Comparison of ENCODE assay signal across 28 cellular contexts in the genomic region with DNA sequence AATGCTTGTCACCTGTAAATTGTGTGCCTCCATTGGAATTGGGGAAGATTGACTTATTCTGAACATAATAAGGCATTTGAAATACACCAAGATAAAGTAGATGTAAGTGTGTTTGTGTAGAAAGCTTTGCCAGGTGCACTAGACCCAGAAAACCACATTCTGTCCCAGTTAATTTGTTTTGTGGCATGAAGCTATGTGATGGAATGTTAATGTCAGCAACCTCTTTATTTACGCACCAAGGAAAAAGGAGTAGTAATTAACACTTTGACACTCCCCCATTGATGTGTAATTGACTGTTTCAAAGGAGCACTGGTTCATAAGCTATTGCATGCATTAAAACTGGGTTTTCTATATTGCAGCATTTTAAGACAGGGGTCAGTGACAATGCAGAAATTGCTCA. TPM values are rescaled to one million over a fixed set of nuclear protein-coding genes. Genes with fewer than 3 reads are reported as not detected.
A peak's percentile ranks its signal among the peaks of the same experiment; 100 is the strongest.
DNase-seq lines count a peak whose midpoint lies in the region; ATAC-seq and TF ChIP-seq lines count a peak whose summit lies in the region.
"Had no signal": no experiment of that assay in that cellular context is flagged by ENCODE, and none has a peak within 500 bp of the region (broad histone marks: within the 10 kb centered on the region; RNA-seq: fewer than 3 reads in every experiment).

No MANE protein-coding gene starts in this region.

- no peaks in the 10 kb centered on the region for H3K9me3 Mint-ChIP-seq in activated T-cell treated with anti-CD3 and anti-CD28 coated beads, Interleukin-2, amount 50 U/mL, for 24 hours
- H3K9me3 Mint-ChIP-seq in endodermal cell: no peaks in the 10 kb centered on the region
- H3K9me3 Mint-ChIP-seq: HFFc6; stimulated activated naive CD8-positive, alpha-beta T cell treated with anti-CD3 and anti-CD28 coated beads, Interleukin-15, amount 100 ng/mL, for 72 hours had no signal

- H3K27ac Mint-ChIP-seq in activated T-cell treated with anti-CD3 and anti-CD28 coated beads, Interleukin-2, amount 50 U/mL, for 24 hours: peak overlapping the region; percentile 45
- H3K27ac Mint-ChIP-seq in endodermal cell: peak overlapping the region; percentile 24
- H3K27ac Mint-ChIP-seq: HFFc6 had no signal

- H3K36me3 ChIP-seq in endodermal cell (ENCODE audit: control insufficient read depth, insufficient read depth, low read length): peaks cover 92% of the 10 kb centered on the region

- no peak for TF ChIP-seq CTCF in endodermal cell (conservative IDR thresholded peaks at IDR 0.05)

- peaks cover 4% of the 10 kb centered on the region for H3K4me1 ChIP-seq in endodermal cell (ENCODE audit: control insufficient read depth, insufficient read depth, low read length)
- H3K4me1 ChIP-seq: thyroid gland had no signal

- no peak overlapping the region for H3K4me3 Mint-ChIP-seq in activated T-cell treated with anti-CD3 and anti-CD28 coated beads, Interleukin-2, amount 50 U/mL, for 24 hours
- no peak overlapping the region for H3K4me3 Mint-ChIP-seq in endodermal cell
- H3K4me3 Mint-ChIP-seq: HFFc6; stimulated activated naive CD8-positive, alpha-beta T cell treated with anti-CD3 and anti-CD28 coated beads, Interleukin-15, amount 100 ng/mL, for 72 hours had no signal

- H3K9ac ChIP-seq in endodermal cell (ENCODE audit: extremely low read depth, low read length, poor library complexity, severe bottlenecking): no peak overlapping the region
- H3K9ac ChIP-seq: BLaER1 had no signal

- no peak overlapping the region for H3K27ac ChIP-seq in endodermal cell (ENCODE audit: low read depth, low read length)
- H3K27ac ChIP-seq: BLaER1, thyroid gland had no signal

- DNase-seq in activated T-cell treated with anti-CD3 and anti-CD28 coated beads, Interleukin-2, amount 50 U/mL, for 24 hours: no peak
- no peak for DNase-seq in activated T-cell treated with anti-CD3 and anti-CD28 coated beads, Interleukin-2, amount 50 U/mL, for 48 hours
- DNase-seq in NCI-H69 (lab: John Stamatoyannopoulos, UW) (peak; percentile 21), endodermal cell (no peak), renal cortical epithelial cell (ENCODE audit: low read depth) (peak; percentile 77), cerebellar nuclear complex (lab: John Stamatoyannopoulos, UW) (no peak)
- DNase-seq: ACHN; activated CD4-positive, alpha-beta T cell treated with anti-CD3 and anti-CD28 coated beads, Interleukin-2, amount 50 U/mL, for 4 hours; activated CD8-positive, alpha-beta memory T cell treated with anti-CD3 and anti-CD28 coated beads, Interleukin-2, amount 50 U/mL, for 48 hours; activated effector memory CD4-positive, alpha-beta T cell treated with Interleukin-2 at 50 U/mL for 16 hours; COR-L47; effector memory CD4-positive, alpha-beta T cell; foreskin melanocyte; HFFc6; Karpas-422; NCI-H1092; NCI-H187 treated with DMSO at 0.1 percent for 48 hours; NCI-H2227 treated with DMSO at 0.1 percent for 48 hours; NCI-H748 treated with DMSO at 0.1 percent for 48 hours; stimulated activated CD4-positive, alpha-beta T cell treated with anti-CD3 and anti-CD28 coated beads, Interleukin-4, amount 100 ng/mL, for 4 hours; stimulated activated naive CD8-positive, alpha-beta T cell treated with anti-CD3 and anti-CD28 coated beads, Interleukin-15, amount 100 ng/mL, for 72 hours; T-helper 2 cell; thyroid gland had no signal

- H3K36me3 Mint-ChIP-seq in activated T-cell treated with anti-CD3 and anti-CD28 coated beads, Interleukin-2, amount 50 U/mL, for 24 hours (ENCODE audit: low read depth): peaks cover 90% of the 10 kb centered on the region
- H3K36me3 Mint-ChIP-seq in endodermal cell (ENCODE audit: low read depth): peaks cover 63% of the 10 kb centered on the region

- H3K4me1 Mint-ChIP-seq in activated T-cell treated with anti-CD3 and anti-CD28 coated beads, Interleukin-2, amount 50 U/mL, for 24 hours (ENCODE audit: low read depth): peaks cover 49% of the 10 kb centered on the region
- peaks cover 18% of the 10 kb centered on the region for H3K4me1 Mint-ChIP-seq in endodermal cell

- no peaks in the 10 kb centered on the region for H3K27me3 ChIP-seq in endodermal cell (ENCODE audit: control insufficient read depth, insufficient read depth, low read length, poor library complexity, severe bottlenecking)
- H3K27me3 ChIP-seq: BLaER1, thyroid gland had no signal

- ATAC-seq in GM18511 (IDR thresholded peaks at IDR 0.05; ENCODE audit: unreplicated experiment) (no peak), HG02970 (IDR thresholded peaks at IDR 0.05; ENCODE audit: low FRiP score, unreplicated experiment) (no peak)
- ATAC-seq: esophagus mucosa; sciatic nerve; stimulated activated naive CD8-positive, alpha-beta T cell treated with anti-CD3 and anti-CD28 coated beads, Interleukin-15, amount 100 ng/mL, for 72 hours had no signal

- no peaks in the 10 kb centered on the region for H3K27me3 Mint-ChIP-seq in activated T-cell treated with anti-CD3 and anti-CD28 coated beads, Interleukin-2, amount 50 U/mL, for 24 hours
- H3K27me3 Mint-ChIP-seq in endodermal cell (ENCODE audit: insufficient read depth): no peaks in the 10 kb centered on the region
- H3K27me3 Mint-ChIP-seq: stimulated activated naive CD8-positive, alpha-beta T cell treated with anti-CD3 and anti-CD28 coated beads, Interleukin-15, amount 100 ng/mL, for 72 hours had no signal

- H3K4me3 ChIP-seq in endodermal cell (ENCODE audit: low read length): no peak overlapping the region
- H3K4me3 ChIP-seq: BLaER1, thyroid gland had no signal

- 100% methylated on average over 1 of the region's 1 CpG; no CpG with 5 or more reads in 1 of the 2 experiments for WGBS in endodermal cell (ENCODE audit: insufficient coverage in 1 of 2, insufficient read length in 1 of 2), 2 experiments

- H3K9me3 ChIP-seq in endodermal cell (ENCODE audit: control insufficient read depth, low read length): no peaks in the 10 kb centered on the region
- H3K9me3 ChIP-seq: BLaER1, thyroid gland had no signal

RNA-seq across cellular contexts. Expression of gene EIF3M, which starts 14.3 kb away (rescaled TPM):
- 100 to 1,000 TPM; 237 to 269 TPM for total RNA-seq in endodermal cell
- 364 TPM for polyA plus RNA-seq in endodermal cell (2013, experiment 1 of 2)
- polyA plus RNA-seq in endodermal cell (2013, experiment 2 of 2): 310 TPM
- total RNA-seq in renal cortical epithelial cell: 668 and 975 TPM in 2 replicates

Comparison
In these comparisons a context has a peak if more than half of its experiments do, and no peak if none do; other contexts are left out.
1. DNase-seq: peak in NCI-H69 (single experiment) and renal cortical epithelial cell (single experiment); none in activated T-cell treated with anti-CD3 and anti-CD28 coated beads, Interleukin-2, amount 50 U/mL, for 24 hours (single experiment), activated T-cell treated with anti-CD3 and anti-CD28 coated beads, Interleukin-2, amount 50 U/mL, for 48 hours (0 of 2), endodermal cell (single experiment) and cerebellar nuclear complex (0 of 2).